8 cellular contexts compared by ENCODE assay signal in the genomic region with DNA sequence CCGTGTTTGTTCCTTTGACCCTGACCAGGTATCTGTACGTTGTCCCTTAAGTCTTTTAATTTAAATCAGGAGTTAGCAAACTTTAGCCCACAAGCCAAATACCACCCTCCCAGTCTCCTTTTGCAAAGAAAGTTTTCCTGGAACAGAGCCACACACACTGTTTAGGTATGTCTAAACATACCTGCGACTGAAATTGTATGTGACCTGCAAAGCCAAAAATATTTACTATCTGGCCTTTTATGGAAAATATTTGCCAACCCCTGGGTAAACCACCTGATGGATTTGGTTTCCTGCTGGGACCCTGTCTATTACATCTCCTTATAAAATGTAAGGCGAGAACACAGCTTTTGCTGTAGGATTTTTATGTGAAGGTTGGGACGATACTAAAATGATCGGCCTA.
"Had no signal": no experiment of that assay in that cellular context is flagged by ENCODE, and none has a peak within 500 bp of the region (broad histone marks: within the 10 kb centered on the region; RNA-seq: fewer than 3 reads in every experiment).

No MANE protein-coding gene starts in this region.

- H3K4me3 ChIP-seq: GM23248, HAP-1 had no signal

- H2AFZ ChIP-seq: GM23248 had no signal

- H3K4me3 Mint-ChIP-seq: IgD-negative memory B cell had no signal

- H3K9me3 ChIP-seq: HAP-1 had no signal

- H3K9ac ChIP-seq: GM23248 had no signal

- H3K4me1 Mint-ChIP-seq: IgD-negative memory B cell had no signal

- ATAC-seq: HCT116, HepG2 had no signal

- H3K36me3 ChIP-seq: HAP-1 had no signal

- H3K9me3 Mint-ChIP-seq: IgD-negative memory B cell had no signal

- H3K27ac Mint-ChIP-seq: IgD-negative memory B cell had no signal

- H3K36me3 Mint-ChIP-seq: IgD-negative memory B cell had no signal

- H3K27ac ChIP-seq: GM23248, HL-60 had no signal

- H3K4me1 ChIP-seq: HAP-1 had no signal

- DNase-seq: GM23248, GOT3, H7 had no signal
